21 cellular contexts compared by ENCODE assay signal in the genomic region with DNA sequence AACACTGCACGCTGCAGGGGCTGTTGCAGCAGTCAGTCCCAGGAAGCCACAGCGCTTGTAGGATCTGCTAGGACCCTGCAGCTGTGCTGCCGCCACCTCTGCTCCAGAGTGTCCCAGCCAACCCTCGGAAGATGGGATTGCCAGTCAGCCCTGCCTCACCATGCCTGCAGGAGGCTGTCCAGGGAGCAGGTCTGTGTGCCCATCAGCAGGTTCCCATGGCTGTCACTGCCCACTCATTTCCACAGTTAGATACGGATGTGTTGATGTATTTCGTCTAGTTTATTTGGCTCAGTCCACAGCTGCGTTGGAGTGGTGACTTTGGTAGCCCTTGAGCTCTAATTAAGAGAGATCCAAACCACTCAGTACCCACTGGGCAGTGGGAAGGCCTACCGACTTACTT. TPM values are rescaled to one million over a fixed set of nuclear protein-coding genes. Genes with fewer than 3 reads are reported as not detected.
"Had no signal": no experiment of that assay in that cellular context is flagged by ENCODE, and none has a peak within 500 bp of the region (broad histone marks: within the 10 kb centered on the region; RNA-seq: fewer than 3 reads in every experiment).

No MANE protein-coding gene starts in this region.

- H3K36me3 ChIP-seq: uterus had no signal

- H3K9ac ChIP-seq: parathyroid adenoma had no signal

- ATAC-seq: esophagus mucosa, left lung had no signal

- H3K79me2 ChIP-seq: parathyroid adenoma had no signal

- H3K4me3 ChIP-seq: dorsolateral prefrontal cortex, left lung, lung, prostate gland, suprapubic skin, thyroid gland, upper lobe of left lung, uterus had no signal

- H3K4me1 ChIP-seq: left lung, parathyroid adenoma, prostate gland, suprapubic skin, thyroid gland, upper lobe of left lung had no signal

- H3K9me3 Mint-ChIP-seq: nephron progenitor cell had no signal

- H3K27me3 ChIP-seq: dorsolateral prefrontal cortex, left lung, suprapubic skin, thyroid gland, upper lobe of left lung, uterus had no signal

- H3K27ac ChIP-seq: dorsolateral prefrontal cortex, left lung, parathyroid adenoma, prostate gland, suprapubic skin, thyroid gland, upper lobe of left lung, uterus had no signal

- DNase-seq: cortex of kidney; dorsolateral prefrontal cortex; effector CD8-positive, alpha-beta T cell; islet precursor cell; left lung; mesenchymal stem cell; midbrain; nephron progenitor cell; small intestine; stimulated activated CD4-positive, alpha-beta T cell treated with anti-CD3 and anti-CD28 coated beads, Interleukin-12 subunit alpha, Interleukin-12 subunit beta, amount 100 ng/mL, for 4 hours; stimulated activated naive CD4-positive, alpha-beta T cell treated with Interleukin-2 at 50 U/mL for 16 hours; thyroid gland; upper lobe of left lung; uterus had no signal

- H3K27ac Mint-ChIP-seq: nephron progenitor cell had no signal

- H3K4me3 Mint-ChIP-seq: nephron progenitor cell had no signal

- H3K9me3 ChIP-seq: left lung, prostate gland, suprapubic skin, thyroid gland, upper lobe of left lung, uterus had no signal

- H2AFZ ChIP-seq: parathyroid adenoma had no signal

RNA-seq across cellular contexts. Expression of a gene that starts 35.7 kb away (rescaled TPM):
- total RNA-seq: esophagus mucosa, omental fat pad, thyroid gland had no signal
- polyA plus RNA-seq: fibroblast of lung had no signal
